Comparison of ENCODE assay signal across 8 cellular contexts in the genomic region with DNA sequence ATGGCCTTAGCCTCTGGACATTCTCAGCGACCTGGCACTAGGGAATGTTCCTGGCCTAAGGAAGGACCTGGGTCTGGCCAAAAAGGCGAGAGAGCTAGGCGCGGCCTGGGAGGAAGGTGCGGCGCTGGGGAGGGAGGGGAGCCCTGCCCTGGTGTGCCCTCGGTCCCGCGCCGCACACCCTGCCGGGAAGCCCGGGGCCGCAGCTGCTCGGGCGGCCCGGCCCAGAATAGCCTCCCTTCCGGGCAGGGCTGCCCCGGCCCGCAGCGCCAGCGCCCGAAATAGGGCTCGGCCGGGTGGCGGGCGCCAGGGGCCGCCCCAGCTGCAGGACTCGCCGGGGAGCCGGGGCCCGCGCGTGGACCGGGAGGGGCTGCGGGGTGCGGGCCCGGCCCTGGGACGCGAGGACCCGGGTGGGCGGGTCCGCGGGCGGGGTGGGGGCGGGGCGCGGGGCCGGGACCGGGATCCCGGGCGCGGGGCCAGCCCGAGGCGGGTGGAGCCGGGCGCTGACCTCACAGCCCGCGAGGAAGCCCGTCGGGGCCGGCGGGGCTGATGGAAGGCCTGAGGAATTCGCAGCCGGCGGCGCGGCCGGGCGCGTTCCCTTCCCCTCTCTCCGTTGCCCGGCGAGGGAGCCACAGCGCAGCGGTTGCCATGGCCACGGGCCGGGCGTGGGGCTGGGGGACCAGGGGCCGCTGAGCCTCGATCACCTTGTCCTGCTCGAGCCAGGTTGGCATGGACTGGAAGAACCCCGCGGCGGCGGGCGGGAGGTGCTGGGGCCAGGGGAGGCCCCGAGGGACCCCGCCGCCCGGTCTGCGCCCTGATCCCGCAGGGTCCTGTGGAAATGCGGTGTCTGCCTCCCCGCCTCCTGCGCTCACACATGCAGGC. TPM values are rescaled to one million over a fixed set of nuclear protein-coding genes. Genes with fewer than 3 reads are reported as not detected.
A peak's percentile ranks its signal among the peaks of the same experiment; 100 is the strongest.
DNase-seq lines count a peak whose midpoint lies in the region; ATAC-seq, FAIRE-seq and TF ChIP-seq lines count a peak whose summit lies in the region.

No MANE protein-coding gene starts in this region.

- in situ Hi-C loops in brain microvascular endothelial cell (cut with HindIII; ENCODE audit: low pct_ligation_motif_present, low sequenced_read_pairs) = no loop called here

- DNase-seq in Calu3 (peak; percentile 81), brain microvascular endothelial cell (no peak), putamen (ENCODE audit: low spot score) (peak; percentile 83), D721Med (ENCODE audit: insufficient read length, low spot score) (no peak)
- no peak for DNase-seq in stimulated activated CD4-positive, alpha-beta T cell treated with anti-CD3 and anti-CD28 coated beads, Interleukin-12 subunit alpha, Interleukin-12 subunit beta, amount 100 ng/mL, for 4 hours

- CTCF ChIA-PET in Calu3 (lab: Charles Lee) = interaction anchor here (1.0 to 2.4 kb wide), 5 partner anchors 19 to 167 kb away, joined by 3 to 10 read pairs (median 4); no protein-coding TSS in a partner anchor

- no peaks in the 10 kb centered on the region for H3K27me3 Mint-ChIP-seq in Calu3 (ENCODE audit: unreplicated experiment)

- H2AFZ ChIP-seq in KMS-11 (ENCODE audit: low read depth) = peak overlapping the region; percentile 83

- intact Hi-C loops in Calu3 (cut with micrococcal nuclease; ENCODE audit: unreplicated experiment) = no loop called here

- H3K36me3 ChIP-seq in KMS-11 (ENCODE audit: insufficient read depth) (no peaks in the 10 kb centered on the region), brain microvascular endothelial cell (replicated peaks) (no peaks in the 10 kb centered on the region), iPS-15b (ENCODE audit: control insufficient read depth, insufficient read depth, low read length) (no peaks in the 10 kb centered on the region)

- H3K4me2 ChIP-seq in KMS-11 = peak overlapping the region; percentile 62

- H3K4me1 Mint-ChIP-seq in Calu3 (ENCODE audit: low read depth, unreplicated experiment) = peaks cover 69% of the 10 kb centered on the region

- H3K9me3 Mint-ChIP-seq in Calu3 (ENCODE audit: low read depth, unreplicated experiment) = no peaks in the 10 kb centered on the region

- H3K79me2 ChIP-seq in KMS-11 (ENCODE audit: insufficient read depth, low read depth) = no peaks in the 10 kb centered on the region

- peaks cover 5% of the 10 kb centered on the region for H3K4me1 ChIP-seq in KMS-11 (ENCODE audit: low read depth, poor library complexity, severe bottlenecking)
- peaks cover 2% of the 10 kb centered on the region for H3K4me1 ChIP-seq in iPS-15b (ENCODE audit: control insufficient read depth, insufficient read depth, low read length)

- peak overlapping the region; percentile 62 for H3K4me3 Mint-ChIP-seq in Calu3 (ENCODE audit: low read depth, unreplicated experiment)

- H3K4me3 ChIP-seq in KMS-11 (IDR thresholded peaks at IDR 0.05; ENCODE audit: insufficient read depth, low read depth, low read length) = no peak overlapping the region
- H3K4me3 ChIP-seq in brain microvascular endothelial cell (ENCODE audit: low read depth, low read length) = peak overlapping the region; percentile 38
- H3K4me3 ChIP-seq in iPS-15b (ENCODE audit: low read depth, low read length) = peak overlapping the region; percentile 41

- H3K9me3 ChIP-seq in iPS-15b (ENCODE audit: control insufficient read depth, insufficient read depth, low read length) = no peaks in the 10 kb centered on the region

- H4K20me1 ChIP-seq in KMS-11 (ENCODE audit: insufficient read depth) = no peaks in the 10 kb centered on the region

- TF ChIP-seq CTCF in Calu3 (IDR thresholded peaks at IDR 0.05; ENCODE audit: unreplicated experiment) (no peak), KMS-11 (conservative IDR thresholded peaks at IDR 0.05; ENCODE audit: low read depth, low read length) (no peak), brain microvascular endothelial cell (IDR thresholded peaks at IDR 0.05; ENCODE audit: low read depth, low read length, missing control alignments) (no peak), D721Med (IDR thresholded peaks at IDR 0.05; ENCODE audit: insufficient read depth, missing control alignments) (no peak)

- ATAC-seq in HG03520 (IDR thresholded peaks at IDR 0.05; ENCODE audit: unreplicated experiment) = no peak

- peaks cover 41% of the 10 kb centered on the region for H3K36me3 Mint-ChIP-seq in Calu3 (ENCODE audit: insufficient read depth, unreplicated experiment)

- H3K27ac Mint-ChIP-seq in Calu3 (ENCODE audit: unreplicated experiment) = peak overlapping the region; percentile 85

- H3K9ac ChIP-seq in KMS-11 (peak overlapping the region; percentile 12; the same call in 1 of the 2 replicates), iPS-15b (ENCODE audit: low read depth, low read length) (no peak overlapping the region)

- FAIRE-seq in D721Med (lab: Jason Lieb, UNC) = no peak

- BruUV-seq in Calu3 (replicated peaks; lab: Mats Ljungman, UMichigan) = TSS peak; percentile 6

- peaks cover 5% of the 10 kb centered on the region; the same call in 1 of the 2 replicates for H3K27me3 ChIP-seq in KMS-11 (ENCODE audit: insufficient read depth, low read depth)
- H3K27me3 ChIP-seq in brain microvascular endothelial cell (replicated peaks) = no peaks in the 10 kb centered on the region
- H3K27me3 ChIP-seq in iPS-15b (ENCODE audit: control insufficient read depth, insufficient read depth, low read length) = peaks cover 26% of the 10 kb centered on the region

- H3K27ac ChIP-seq in KMS-11 (no peak overlapping the region), brain microvascular endothelial cell (peak overlapping the region; percentile 94)

RNA-seq across cellular contexts. Expression of a gene that starts 18.1 kb away (rescaled TPM):
- 39.5 and 51.6 TPM in 2 replicates for total RNA-seq in Calu3 (2022)

RNA-seq across cellular contexts. Expression of a gene that starts 36.7 kb away (rescaled TPM):
- total RNA-seq in Calu3 (2022) = 39.5 and 42.6 TPM in 2 replicates

Comparison
In these comparisons a context has a peak if more than half of its experiments do, and no peak if none do; other contexts are left out.
1. DNase-seq: peak in Calu3 (single experiment) and putamen (single experiment); none in brain microvascular endothelial cell (single experiment), stimulated activated CD4-positive, alpha-beta T cell treated with anti-CD3 and anti-CD28 coated beads, Interleukin-12 subunit alpha, Interleukin-12 subunit beta, amount 100 ng/mL, for 4 hours (single experiment) and D721Med (single experiment).